Comparison of ENCODE assay signal across 10 cellular contexts in genomic region chr2:101843048-101843447, GRCh38.
DNase-seq lines count a peak whose midpoint lies in the region; ATAC-seq and TF ChIP-seq lines count a peak whose summit lies in the region.
"Had no signal": no experiment of that assay in that cellular context is flagged by ENCODE, and none has a peak within 500 bp of the region (broad histone marks: within the 10 kb centered on the region; RNA-seq: fewer than 3 reads in every experiment).

No MANE protein-coding gene starts in this region.

- no peak overlapping the region for H3K4me3 ChIP-seq in left ventricle myocardium inferior
- H3K4me3 ChIP-seq in tibial artery = no peak overlapping the region
- H3K4me3 ChIP-seq: stomach had no signal

- peaks cover 29% of the 10 kb centered on the region for H3K4me1 Mint-ChIP-seq in brain
- peaks cover 15% of the 10 kb centered on the region for H3K4me1 Mint-ChIP-seq in memory B cell
- H3K4me1 Mint-ChIP-seq in stimulated activated naive CD8-positive, alpha-beta T cell treated with anti-CD3 and anti-CD28 coated beads, Interleukin-15, amount 100 ng/mL, for 72 hours = peaks cover 20% of the 10 kb centered on the region

- H3K27ac Mint-ChIP-seq in brain = peak overlapping the region in 4 of 5 experiments; percentile 64 to 88 (median 74)
- peak overlapping the region; percentile 65 for H3K27ac Mint-ChIP-seq in memory B cell
- H3K27ac Mint-ChIP-seq in stimulated activated naive CD8-positive, alpha-beta T cell treated with anti-CD3 and anti-CD28 coated beads, Interleukin-15, amount 100 ng/mL, for 72 hours = peak overlapping the region in 1 of 2 donors; percentile 70

- H3K27me3 Mint-ChIP-seq in brain = no peaks in the 10 kb centered on the region
- no peaks in the 10 kb centered on the region for H3K27me3 Mint-ChIP-seq in memory B cell
- no peaks in the 10 kb centered on the region for H3K27me3 Mint-ChIP-seq in stimulated activated naive CD8-positive, alpha-beta T cell treated with anti-CD3 and anti-CD28 coated beads, Interleukin-15, amount 100 ng/mL, for 72 hours

- H3K4me1 ChIP-seq in left ventricle myocardium inferior = peaks cover 30% of the 10 kb centered on the region
- peaks cover 0 to 25% (median 22%) of the 10 kb centered on the region in 4 donors for H3K4me1 ChIP-seq in tibial artery

- peaks cover 82% of the 10 kb centered on the region for H3K36me3 Mint-ChIP-seq in brain
- H3K36me3 Mint-ChIP-seq in memory B cell = peaks cover 47% of the 10 kb centered on the region

- DNase-seq in Right ventricle myocardium superior = peak; percentile 47
- DNase-seq in left ventricle myocardium inferior = no peak
- DNase-seq in memory B cell (ENCODE audit: low spot score in 2 of 2) = no peak
- DNase-seq in tibial artery = peak in 1 of 2 donors; percentile 31
- DNase-seq in stimulated activated naive CD8-positive, alpha-beta T cell treated with anti-CD3 and anti-CD28 coated beads, Interleukin-15, amount 100 ng/mL, for 72 hours = no peak
- no peak for DNase-seq in GM13977 (ENCODE audit: low spot score)
- DNase-seq: activated T-cell treated with anti-CD3 and anti-CD28 coated beads, Interleukin-2, amount 50 U/mL, for 4 hours; stomach had no signal

- TF ChIP-seq CTCF in left ventricle myocardium inferior (IDR thresholded peaks at IDR 0.05; ENCODE audit: borderline replicate concordance) (no peak), brain (conservative IDR thresholded peaks at IDR 0.05) (no peak), tibial artery (IDR thresholded peaks at IDR 0.05) (no peak), GM13977 (IDR thresholded peaks at IDR 0.05; ENCODE audit: extremely low read depth, insufficient read depth, missing control alignments) (no peak)

- H3K9me3 Mint-ChIP-seq in brain (no peaks in the 10 kb centered on the region), memory B cell (no peaks in the 10 kb centered on the region)
- H3K9me3 Mint-ChIP-seq in stimulated activated naive CD8-positive, alpha-beta T cell treated with anti-CD3 and anti-CD28 coated beads, Interleukin-15, amount 100 ng/mL, for 72 hours = no peaks in the 10 kb centered on the region
- H3K9me3 Mint-ChIP-seq: activated T-cell treated with anti-CD3 and anti-CD28 coated beads, Interleukin-2, amount 50 U/mL, for 4 hours had no signal

- no peak overlapping the region for H3K27ac ChIP-seq in left ventricle myocardium inferior (replicated peaks)
- H3K27ac ChIP-seq in tibial artery = peak overlapping the region; percentile 9 to 65

- H3K4me3 Mint-ChIP-seq in brain = no peak overlapping the region
- H3K4me3 Mint-ChIP-seq in memory B cell = no peak overlapping the region
- no peak overlapping the region for H3K4me3 Mint-ChIP-seq in stimulated activated naive CD8-positive, alpha-beta T cell treated with anti-CD3 and anti-CD28 coated beads, Interleukin-15, amount 100 ng/mL, for 72 hours
- H3K4me3 Mint-ChIP-seq: activated T-cell treated with anti-CD3 and anti-CD28 coated beads, Interleukin-2, amount 50 U/mL, for 4 hours had no signal

- intact Hi-C loops in Right ventricle myocardium superior (cut with DNase I) = no loop called here
- intact Hi-C loops in left ventricle myocardium inferior (cut with micrococcal nuclease) = no loop called here
- intact Hi-C loops in tibial artery (cut with DNase I; ENCODE audit: low total_unique reads) = no loop called here

- in situ Hi-C loops in GM13977 (cut with MboI; ENCODE audit: low pct_unique_long_range_greater_than_20kb, low sequenced_read_pairs, unreplicated experiment) = loop anchor here (25.0 kb wide), 1 partner anchor 431 kb away; no protein-coding TSS in a partner anchor

- H3K36me3 ChIP-seq in left ventricle myocardium inferior = peaks cover 78% of the 10 kb centered on the region
- H3K36me3 ChIP-seq in tibial artery = peaks cover 10 to 34% (median 34%) of the 10 kb centered on the region in 3 donors

- ATAC-seq in Right ventricle myocardium superior (ENCODE audit: poor library complexity) (peak; percentile 63), memory B cell (ENCODE audit: low read depth) (no peak), GM21717 (IDR thresholded peaks at IDR 0.05; ENCODE audit: unreplicated experiment) (no peak)
- ATAC-seq in stimulated activated naive CD8-positive, alpha-beta T cell treated with anti-CD3 and anti-CD28 coated beads, Interleukin-15, amount 100 ng/mL, for 72 hours = no peak
- ATAC-seq: activated T-cell treated with anti-CD3 and anti-CD28 coated beads, Interleukin-2, amount 50 U/mL, for 4 hours had no signal

- H3K27me3 ChIP-seq in left ventricle myocardium inferior (ENCODE audit: low read depth) (no peaks in the 10 kb centered on the region), tibial artery (no peaks in the 10 kb centered on the region)
- H3K27me3 ChIP-seq: stomach had no signal

- H3K9me3 ChIP-seq in left ventricle myocardium inferior (replicated peaks) (no peaks in the 10 kb centered on the region), tibial artery (no peaks in the 10 kb centered on the region)
- H3K9me3 ChIP-seq: stomach had no signal
